8 cellular contexts compared by ENCODE assay signal in genomic region chr9:12784461-12785250, GRCh38. TPM values are rescaled to one million over a fixed set of nuclear protein-coding genes. Genes with fewer than 3 reads are reported as not detected.
DNase-seq lines count a peak whose midpoint lies in the region; ATAC-seq and TF ChIP-seq lines count a peak whose summit lies in the region.

No MANE protein-coding gene starts in this region.

- ATAC-seq in HG02623 (IDR thresholded peaks at IDR 0.05; ENCODE audit: unreplicated experiment) (peak; percentile 72), aorta (ENCODE audit: low FRiP score) (peak; percentile 86)

- TF ChIP-seq POLR2A in prostate gland (IDR thresholded peaks at IDR 0.05), result no peak

- no peaks in the 10 kb centered on the region for H3K36me3 Mint-ChIP-seq in T-helper 2 cell treated with Interferon-gamma antibody and Interleukin-4, amounts not matched to agents 5 μg/mL and 100 μg/mL, for 36 hours (ENCODE audit: low read depth)

- H3K4me1 Mint-ChIP-seq in T-helper 2 cell treated with Interferon-gamma antibody and Interleukin-4, amounts not matched to agents 5 μg/mL and 100 μg/mL, for 36 hours (ENCODE audit: low read depth), result no peaks in the 10 kb centered on the region

- no peak for TF ChIP-seq CTCF in BJ (IDR thresholded peaks at IDR 0.05; ENCODE audit: insufficient read depth, low read depth, low read length)
- TF ChIP-seq CTCF in prostate gland (IDR thresholded peaks at IDR 0.05), result no peak

- H3K36me3 ChIP-seq in BJ (ENCODE audit: control insufficient read depth, insufficient read depth, low read length) (no peaks in the 10 kb centered on the region), SJSA1 (no peaks in the 10 kb centered on the region), aorta (ENCODE audit: control insufficient read depth in 1 of 2, insufficient read depth in 2 of 2, low read length in 1 of 2) (no peaks in the 10 kb centered on the region), prostate gland (no peaks in the 10 kb centered on the region)

- H3K9me3 Mint-ChIP-seq in T-helper 2 cell treated with Interferon-gamma antibody and Interleukin-4, amounts not matched to agents 5 μg/mL and 100 μg/mL, for 36 hours, result peaks cover 6% of the 10 kb centered on the region

- CTCF ChIA-PET in BJ (lab: Yijun Ruan, JAX), result interaction anchor here (0.8 to 3.8 kb wide), 3 partner anchors 9 to 68 kb away, joined by 4 to 13 read pairs (median 5); partner anchors contain the start of gene LURAP1L

- H3K27ac ChIP-seq in SJSA1, result no peak overlapping the region
- H3K27ac ChIP-seq in aorta (ENCODE audit: low read depth in 1 of 2, low read length in 2 of 2), result peak overlapping the region; percentile 97 to 99
- no peak overlapping the region for H3K27ac ChIP-seq in prostate gland

- H3K27me3 Mint-ChIP-seq in T-helper 2 cell treated with Interferon-gamma antibody and Interleukin-4, amounts not matched to agents 5 μg/mL and 100 μg/mL, for 36 hours (ENCODE audit: low read depth), result no peaks in the 10 kb centered on the region

- no peak overlapping the region for H3K4me3 Mint-ChIP-seq in T-helper 2 cell treated with Interferon-gamma antibody and Interleukin-4, amounts not matched to agents 5 μg/mL and 100 μg/mL, for 36 hours

- POLR2A ChIA-PET in BJ (lab: Charles Lee), result no interaction called here

- intact Hi-C loops in aorta (cut with DNase I) (loop anchor here in 1 of 2 donors (2.0 kb wide), 1 partner anchor 30 kb away; no protein-coding TSS in a partner anchor), prostate gland (cut with DNase I) (no loop called here)

- DNase-seq in BJ (ENCODE audit: low read depth) (peak; percentile 82), SJSA1 (ENCODE audit: low read depth in 1 of 2, low spot score in 2 of 2) (peak; percentile 41 to 66), kidney glomerular epithelial cell (lab: John Stamatoyannopoulos, UW) (peak; percentile 47), aorta (peak; percentile 76 to 81), NCI-H1048 (lab: John Stamatoyannopoulos, UW) (no peak), prostate gland (ENCODE audit: low spot score) (no peak)
- no peak for DNase-seq in T-helper 2 cell treated with Interferon-gamma antibody and Interleukin-4, amounts not matched to agents 5 μg/mL and 100 μg/mL, for 36 hours (ENCODE audit: low spot score)

- H3K27ac Mint-ChIP-seq in T-helper 2 cell treated with Interferon-gamma antibody and Interleukin-4, amounts not matched to agents 5 μg/mL and 100 μg/mL, for 36 hours, result no peak overlapping the region

- H3K27me3 ChIP-seq in BJ (ENCODE audit: control insufficient read depth, insufficient read depth, low read length) (no peaks in the 10 kb centered on the region), SJSA1 (replicated peaks) (no peaks in the 10 kb centered on the region), aorta (ENCODE audit: control insufficient read depth in 1 of 2, insufficient read depth in 2 of 2, low read length in 1 of 2) (no peaks in the 10 kb centered on the region), prostate gland (replicated peaks; ENCODE audit: insufficient read depth) (no peaks in the 10 kb centered on the region)

- H3K9me3 ChIP-seq in SJSA1 (replicated peaks) (no peaks in the 10 kb centered on the region), aorta (ENCODE audit: control insufficient read depth, low read length) (no peaks in the 10 kb centered on the region), prostate gland (no peaks in the 10 kb centered on the region)

- H3K4me3 ChIP-seq in BJ (ENCODE audit: low read depth, low read length), result no peak overlapping the region
- no peak overlapping the region for H3K4me3 ChIP-seq in SJSA1
- H3K4me3 ChIP-seq in aorta (ENCODE audit: low read length in 2 of 2), result no peak overlapping the region
- H3K4me3 ChIP-seq in prostate gland, result no peak overlapping the region

- H3K4me1 ChIP-seq in SJSA1 (replicated peaks) (peaks cover 13% of the 10 kb centered on the region), aorta (ENCODE audit: control insufficient read depth in 1 of 2, insufficient read depth in 2 of 2, low read length in 2 of 2) (peaks cover 0 to 2% of the 10 kb centered on the region in 2 donors), prostate gland (replicated peaks) (no peaks in the 10 kb centered on the region)

- WGBS in aorta, 2 donors, result 4 to 13% methylated on average over 6 of the region's 6 CpGs
- 58% methylated on average over 6 of the region's 6 CpGs for WGBS in prostate gland

RNA-seq across cellular contexts. Expression of gene LURAP1L, which starts 9.8 kb away (rescaled TPM):
- polyA plus RNA-seq in BJ (2011; rRNA removed) (10.9 and 15.5 TPM in 2 replicates), aorta (10 to 100 TPM; 13.5 to 26.4 TPM)
- polyA minus RNA-seq in BJ (2011; rRNA and poly(A)+ RNA removed), result 14.0 and 18.6 TPM in 2 replicates
- 0.31 TPM in 1 of 2 replicates, not detected in the other for total RNA-seq in SJSA1 (2014; rRNA removed; shearing (Covaris generic))
- total RNA-seq in aorta (10 to 100 TPM; 18.6 to 25.1 TPM), prostate gland (1 to 10 TPM; 2.7 to 8.8 TPM)

Comparison
In these comparisons a context has a peak if more than half of its experiments do, and no peak if none do; other contexts are left out.
1. DNase-seq: peak in BJ (single experiment), SJSA1 (2 of 2), kidney glomerular epithelial cell (single experiment) and aorta (2 of 2); none in NCI-H1048 (single experiment), T-helper 2 cell treated with Interferon-gamma antibody and Interleukin-4, amounts not matched to agents 5 μg/mL and 100 μg/mL, for 36 hours (single experiment) and prostate gland (single experiment).
2. H3K27ac ChIP-seq: peak in aorta (2 of 2); none in SJSA1 (single experiment) and prostate gland (0 of 2).